ENCODE assay signal across 27 cellular contexts in genomic region chr7:87342231-87342630, GRCh38. TPM values are rescaled to one million over a fixed set of nuclear protein-coding genes. Genes with fewer than 3 reads are reported as not detected.
DNase-seq lines count a peak whose midpoint lies in the region; ATAC-seq, FAIRE-seq and TF ChIP-seq lines count a peak whose summit lies in the region.
"Had no signal": no experiment of that assay in that cellular context is flagged by ENCODE, and none has a peak within 500 bp of the region (broad histone marks: within the 10 kb centered on the region; RNA-seq: fewer than 3 reads in every experiment).

No MANE protein-coding gene starts in this region.

- H3K9me3 Mint-ChIP-seq in CD4-positive, alpha-beta memory T cell, result no peaks in the 10 kb centered on the region
- H3K9me3 Mint-ChIP-seq in GM23338, result no peaks in the 10 kb centered on the region
- H3K9me3 Mint-ChIP-seq: activated naive CD4-positive, alpha-beta T cell treated with anti-CD3 and anti-CD28 coated beads, Interleukin-2, amount 50 U/mL, for 72 hours; activated T-helper 1 cell treated with anti-CD3 and anti-CD28 coated beads, Interleukin-12 subunit alpha, Interleukin-12 subunit beta, Interleukin-2, Interleukin-4 antibody, amounts not matched to agents 30 ng/mL and 10 ng/mL and 1 ng/mL, durations not matched to agents 14 hours and 24 hours and 36 hours; CD8-positive, alpha-beta memory T cell; stimulated activated naive CD8-positive, alpha-beta T cell treated with anti-CD3 and anti-CD28 coated beads, Interleukin-15, Interleukin-2, amounts not matched to agents 100 ng/mL and 50 ng/mL, for 24 hours had no signal

- POLR2A ChIA-PET in CD4-positive, alpha-beta memory T cell (lab: Charles Lee; ENCODE audit: partially characterized antibody), result interaction anchor here (0.9 kb wide), 1 partner anchor 23 kb away, joined by 3 read pairs; no protein-coding TSS in a partner anchor
- POLR2A ChIA-PET in endothelial cell of umbilical vein (lab: Charles Lee), result no interaction called here

- CTCF ChIA-PET in CD4-positive, alpha-beta memory T cell (lab: Charles Lee; ENCODE audit: partially characterized antibody), result no interaction called here
- CTCF ChIA-PET in endothelial cell of umbilical vein (lab: Charles Lee), result no interaction called here

- H3K4me1 ChIP-seq in CD4-positive, alpha-beta memory T cell (ENCODE audit: insufficient read depth, low read length), result peaks cover 44% of the 10 kb centered on the region
- H3K4me1 ChIP-seq in GM23338 (ENCODE audit: insufficient read depth), result peaks cover 24% of the 10 kb centered on the region
- peaks cover 48% of the 10 kb centered on the region for H3K4me1 ChIP-seq in OCI-LY1 (ENCODE audit: insufficient read depth, low read length, severe bottlenecking)
- peaks cover 6% of the 10 kb centered on the region for H3K4me1 ChIP-seq in endothelial cell of umbilical vein (ENCODE audit: control insufficient read depth, extremely low read depth, insufficient read depth, low read length)
- peaks cover 8% of the 10 kb centered on the region for H3K4me1 ChIP-seq in mucosa of descending colon (ENCODE audit: low read depth)

- FAIRE-seq in endothelial cell of umbilical vein (lab: Jason Lieb, UNC), result peak; percentile 31
- FAIRE-seq: H1, HepG2 had no signal

- intact Hi-C loops in CD4-positive, alpha-beta memory T cell (cut with micrococcal nuclease), result loop anchor here (10.0 kb wide), 2 partner anchors 367 to 883 kb away; partner anchors contain the start of gene SRI
- intact Hi-C loops in endothelial cell of umbilical vein (cut with micrococcal nuclease) (loop anchor here (10.0 kb wide), 2 partner anchors 187 to 543 kb away; partner anchors contain the start of gene DMTF1), mucosa of descending colon (cut with DNase I, micrococcal nuclease) (no loop called here)

- TF ChIP-seq CTCF in GM23338 (conservative IDR thresholded peaks at IDR 0.05; ENCODE audit: low read depth in 2 of 2), result no peak
- TF ChIP-seq CTCF in OCI-LY1 (IDR thresholded peaks at IDR 0.05; ENCODE audit: low read length), result no peak
- TF ChIP-seq CTCF in endothelial cell of umbilical vein (IDR thresholded peaks at IDR 0.05; ENCODE audit: extremely low read depth in 1 of 2, insufficient read depth in 1 of 2, low read depth in 1 of 2, low read length in 2 of 2), result no peak
- no peak for TF ChIP-seq CTCF in mucosa of descending colon (IDR thresholded peaks at IDR 0.05)

- peak overlapping the region in 1 of 8 donors; percentile 21 for H3K4me3 Mint-ChIP-seq in CD4-positive, alpha-beta memory T cell
- peak overlapping the region; percentile 26; the same call in 2 of the 3 replicates for H3K4me3 Mint-ChIP-seq in GM23338
- H3K4me3 Mint-ChIP-seq: activated T-helper 1 cell treated with anti-CD3 and anti-CD28 coated beads, Interleukin-12 subunit alpha, Interleukin-12 subunit beta, Interleukin-2, Interleukin-4 antibody, amounts not matched to agents 30 ng/mL and 10 ng/mL and 1 ng/mL, durations not matched to agents 14 hours and 24 hours and 36 hours; stimulated activated naive CD8-positive, alpha-beta T cell treated with anti-CD3 and anti-CD28 coated beads, Interleukin-15, Interleukin-2, amounts not matched to agents 100 ng/mL and 50 ng/mL, for 24 hours had no signal

- H3K36me3 ChIP-seq in CD4-positive, alpha-beta memory T cell (ENCODE audit: insufficient read depth, low read length), result no peaks in the 10 kb centered on the region
- H3K36me3 ChIP-seq in GM23338 (ENCODE audit: insufficient read depth) (no peaks in the 10 kb centered on the region), OCI-LY1 (ENCODE audit: insufficient read depth, low read length) (peaks cover 17% of the 10 kb centered on the region; the same call in 1 of the 2 replicates), endothelial cell of umbilical vein (ENCODE audit: control insufficient read depth in 2 of 2, extremely low read depth in 1 of 2, insufficient read depth in 2 of 2, low read length in 2 of 2) (no peaks in the 10 kb centered on the region), mucosa of descending colon (ENCODE audit: low read depth) (no peaks in the 10 kb centered on the region)

- no peak overlapping the region for H3K4me3 ChIP-seq in CD4-positive, alpha-beta memory T cell (ENCODE audit: low read length in 2 of 2)
- H3K4me3 ChIP-seq in GM23338 (no peak overlapping the region), OCI-LY1 (ENCODE audit: low read depth, low read length, poor library complexity, severe bottlenecking) (no peak overlapping the region), endothelial cell of umbilical vein (replicated peaks in 1 of 3; ENCODE audit: insufficient read depth in 1 of 3, low read depth in 1 of 3, low read length in 3 of 3) (no peak overlapping the region), mucosa of descending colon (no peak overlapping the region)
- H3K4me3 ChIP-seq: ascending aorta, dorsolateral prefrontal cortex, lung, Peyer's patch had no signal

- no peaks in the 10 kb centered on the region for H3K9me1 ChIP-seq in endothelial cell of umbilical vein (replicated peaks; ENCODE audit: control insufficient read depth, extremely low read depth, insufficient read depth, low read length)

- no peak overlapping the region for H3K27ac ChIP-seq in CD4-positive, alpha-beta memory T cell (ENCODE audit: low read depth, low read length)
- H3K27ac ChIP-seq in GM23338 (ENCODE audit: low read depth), result no peak overlapping the region
- no peak overlapping the region for H3K27ac ChIP-seq in OCI-LY1 (ENCODE audit: low read depth, low read length, poor library complexity, severe bottlenecking)
- no peak overlapping the region for H3K27ac ChIP-seq in endothelial cell of umbilical vein (ENCODE audit: insufficient read depth, low read depth, low read length)
- H3K27ac ChIP-seq: dorsolateral prefrontal cortex, HL-60, Peyer's patch had no signal

- H3K27ac Mint-ChIP-seq in CD4-positive, alpha-beta memory T cell, result peak overlapping the region in 5 of 7 donors; percentile 25 to 42 (median 32)
- 0 out of 2 replicates have a peak overlapping the region, but pooled peaks have one; percentile 49 for H3K27ac Mint-ChIP-seq in GM23338
- H3K27ac Mint-ChIP-seq: activated naive CD4-positive, alpha-beta T cell treated with anti-CD3 and anti-CD28 coated beads, Interleukin-2, amount 50 U/mL, for 72 hours; activated T-helper 1 cell treated with anti-CD3 and anti-CD28 coated beads, Interleukin-12 subunit alpha, Interleukin-12 subunit beta, Interleukin-2, Interleukin-4 antibody, amounts not matched to agents 30 ng/mL and 10 ng/mL and 1 ng/mL, durations not matched to agents 14 hours and 24 hours and 36 hours; stimulated activated naive CD8-positive, alpha-beta T cell treated with anti-CD3 and anti-CD28 coated beads, Interleukin-15, Interleukin-2, amounts not matched to agents 100 ng/mL and 50 ng/mL, for 24 hours had no signal

- H3F3A ChIP-seq in GM23338 (replicated peaks; ENCODE audit: low read depth), result no peaks in the 10 kb centered on the region
- H3F3A ChIP-seq in OCI-LY1 (ENCODE audit: insufficient read depth, low read length), result no peaks in the 10 kb centered on the region

- H3K79me2 ChIP-seq in GM23338 (replicated peaks; ENCODE audit: insufficient read depth) (no peaks in the 10 kb centered on the region), OCI-LY1 (ENCODE audit: insufficient read depth, low read length) (peaks cover 14% of the 10 kb centered on the region), endothelial cell of umbilical vein (ENCODE audit: control insufficient read depth, insufficient read depth, low read length) (no peaks in the 10 kb centered on the region)

- peaks cover 27 to 33% of the 10 kb centered on the region in 2 donors for H3K36me3 Mint-ChIP-seq in CD4-positive, alpha-beta memory T cell
- peaks cover 12% of the 10 kb centered on the region; the same call in 2 of the 3 replicates for H3K36me3 Mint-ChIP-seq in GM23338 (ENCODE audit: low read depth)

- dilution Hi-C loops in endothelial cell of umbilical vein (cut with MboI; ENCODE audit: extremely low pct_ligation_motif_present, low sequenced_read_pairs), result no loop called here

- H3K4me1 Mint-ChIP-seq in CD4-positive, alpha-beta memory T cell, result peaks cover 31 to 54% (median 43%) of the 10 kb centered on the region in 4 donors
- H3K4me1 Mint-ChIP-seq in GM23338, result peaks cover 34% of the 10 kb centered on the region

- BruUV-seq in endothelial cell of umbilical vein (replicated peaks; lab: Mats Ljungman, UMichigan), result no TSS peak

- H3K9me3 ChIP-seq in CD4-positive, alpha-beta memory T cell (ENCODE audit: control insufficient read depth in 1 of 2, low read length in 2 of 2), result no peaks in the 10 kb centered on the region
- H3K9me3 ChIP-seq in OCI-LY1 (ENCODE audit: low read length) (no peaks in the 10 kb centered on the region), endothelial cell of umbilical vein (replicated peaks; ENCODE audit: control insufficient read depth, insufficient read depth, low read length) (no peaks in the 10 kb centered on the region), mucosa of descending colon (no peaks in the 10 kb centered on the region)
- H3K9me3 ChIP-seq: ascending aorta, Peyer's patch had no signal

- H3K4me2 ChIP-seq in GM23338 (peak overlapping the region; percentile 13; the same call in 1 of the 2 replicates), OCI-LY1 (ENCODE audit: low read length) (peak overlapping the region; percentile 95; the same call in 1 of the 2 replicates), endothelial cell of umbilical vein (ENCODE audit: insufficient read depth, low read length) (no peak overlapping the region)

- H3K27me3 Mint-ChIP-seq in CD4-positive, alpha-beta memory T cell, result no peaks in the 10 kb centered on the region
- H3K27me3 Mint-ChIP-seq in GM23338 (ENCODE audit: insufficient read depth, low read depth, poor library complexity), result peaks cover 4% of the 10 kb centered on the region
- H3K27me3 Mint-ChIP-seq: CD8-positive, alpha-beta memory T cell; stimulated activated naive CD8-positive, alpha-beta T cell treated with anti-CD3 and anti-CD28 coated beads, Interleukin-15, Interleukin-2, amounts not matched to agents 100 ng/mL and 50 ng/mL, for 24 hours had no signal

- no peak for TF ChIP-seq POLR2A in endothelial cell of umbilical vein (IDR thresholded peaks at IDR 0.05; ENCODE audit: low read depth, low read length)

- no peaks in the 10 kb centered on the region for H4K20me1 ChIP-seq in GM23338 (replicated peaks; ENCODE audit: insufficient read depth)
- H4K20me1 ChIP-seq in OCI-LY1 (ENCODE audit: insufficient read depth, low read length), result no peaks in the 10 kb centered on the region
- H4K20me1 ChIP-seq in endothelial cell of umbilical vein (replicated peaks; ENCODE audit: control insufficient read depth, extremely low read depth, insufficient read depth, low read length), result no peaks in the 10 kb centered on the region

- ATAC-seq in GM23338 (no peak), HG03196 (IDR thresholded peaks at IDR 0.05; ENCODE audit: unreplicated experiment) (no peak), mucosa of descending colon (no peak)
- ATAC-seq: activated naive CD4-positive, alpha-beta T cell treated with anti-CD3 and anti-CD28 coated beads, Interleukin-2, amount 50 U/mL, for 72 hours; HepG2 had no signal

- H3K9me2 ChIP-seq in GM23338 (ENCODE audit: insufficient read depth), result no peaks in the 10 kb centered on the region
- no peaks in the 10 kb centered on the region for H3K9me2 ChIP-seq in OCI-LY1 (ENCODE audit: low read depth, low read length)

- H2AFZ ChIP-seq in GM23338 (no peak overlapping the region), OCI-LY1 (ENCODE audit: low read length) (no peak overlapping the region), endothelial cell of umbilical vein (ENCODE audit: low read depth, low read length) (no peak overlapping the region)

- no peak for DNase-seq in CD4-positive, alpha-beta memory T cell
- no peak for DNase-seq in GM23338 (ENCODE audit: low spot score)
- no peak for DNase-seq in endothelial cell of umbilical vein (ENCODE audit: low read depth, low spot score)
- DNase-seq in NCI-H2171 treated with DMSO at 0.1 percent for 48 hours (lab: John Stamatoyannopoulos, UW), result no peak
- DNase-seq in mucosa of descending colon, result no peak
- DNase-seq: CD8-positive, alpha-beta memory T cell; cerebellar nuclear complex; DMS153; dorsolateral prefrontal cortex; glutamatergic neuron; kidney glomerular epithelial cell; NCI-H1105 treated with DMSO at 0.1 percent for 48 hours; NCI-H2029; NCI-H446 treated with DMSO at 0.1 percent for 48 hours; Peyer's patch; posterior cingulate gyrus; stimulated activated CD4-positive, alpha-beta T cell treated with anti-CD3 and anti-CD28 coated beads, Interleukin-15, amount 100 ng/mL, for 24 hours had no signal

- H3K27me3 ChIP-seq in CD4-positive, alpha-beta memory T cell (ENCODE audit: insufficient read depth, low read length), result no peaks in the 10 kb centered on the region
- peaks cover 6% of the 10 kb centered on the region; the same call in 1 of the 2 replicates for H3K27me3 ChIP-seq in GM23338 (ENCODE audit: insufficient read depth)
- no peaks in the 10 kb centered on the region for H3K27me3 ChIP-seq in OCI-LY1 (ENCODE audit: insufficient read depth, low read length)
- no peaks in the 10 kb centered on the region for H3K27me3 ChIP-seq in endothelial cell of umbilical vein (ENCODE audit: control insufficient read depth in 2 of 2, insufficient read depth in 2 of 2, low read length in 2 of 2)
- H3K27me3 ChIP-seq: ascending aorta, dorsolateral prefrontal cortex, Peyer's patch had no signal

- H3K9ac ChIP-seq in OCI-LY1 (ENCODE audit: low read length) (no peak overlapping the region), endothelial cell of umbilical vein (replicated peaks; ENCODE audit: extremely low read depth, insufficient read depth, low read length) (no peak overlapping the region)

RNA-seq across cellular contexts. Expression of gene CROT, which starts 3.2 kb away (rescaled TPM):
- total RNA-seq in CD4-positive, alpha-beta memory T cell, result 10 to 100 TPM; 17.8 to 19.0 TPM
- 10 to 100 TPM; 12.1 to 13.1 TPM for polyA plus RNA-seq in CD4-positive, alpha-beta memory T cell
- 10.4 and 14.0 TPM in 2 replicates for total RNA-seq in GM23338 (2014; rRNA removed; shearing (Covaris generic))
- polyA plus RNA-seq in GM23338 (2016; fragmentation: Nextera tagmentation; extraction: Ambion mirVana) (6.6 and 8.9 TPM in 2 replicates), endothelial cell of umbilical vein (2.7 and 3.3 TPM in 2 replicates)
- total RNA-seq in endothelial cell of umbilical vein (5.7 and 6.6 TPM in 2 replicates), mucosa of descending colon (10 to 100 TPM; 16.9 to 28.8 (median 23.6) TPM)
- 2.1 and 3.1 TPM in 2 replicates for polyA plus RNA-seq in endothelial cell of umbilical vein (2011; cell fraction: cytosol; rRNA removed)
- 17.5 and 20.3 TPM in 2 replicates for polyA plus RNA-seq in endothelial cell of umbilical vein (2011; cell fraction: nucleus; rRNA removed)
- polyA plus RNA-seq in endothelial cell of umbilical vein (2012), result 5.6 and 8.9 TPM in 2 replicates
- 5.2 and 5.7 TPM in 2 replicates for polyA minus RNA-seq in endothelial cell of umbilical vein
- 0.82 TPM for polyA minus RNA-seq in endothelial cell of umbilical vein (2011; cell fraction: cytosol; rRNA and poly(A)+ RNA removed)
- 14.8 and 20.8 TPM in 2 replicates for polyA minus RNA-seq in endothelial cell of umbilical vein (2011; cell fraction: nucleus; rRNA and poly(A)+ RNA removed)

Comparison
In these comparisons a context has a peak if more than half of its experiments do, and no peak if none do; other contexts are left out.
1. intact Hi-C loops: an anchor here in CD4-positive, alpha-beta memory T cell (10.0 kb wide) and endothelial cell of umbilical vein (10.0 kb wide); none called in mucosa of descending colon.